22 cellular contexts compared by ENCODE assay signal in the genomic region with DNA sequence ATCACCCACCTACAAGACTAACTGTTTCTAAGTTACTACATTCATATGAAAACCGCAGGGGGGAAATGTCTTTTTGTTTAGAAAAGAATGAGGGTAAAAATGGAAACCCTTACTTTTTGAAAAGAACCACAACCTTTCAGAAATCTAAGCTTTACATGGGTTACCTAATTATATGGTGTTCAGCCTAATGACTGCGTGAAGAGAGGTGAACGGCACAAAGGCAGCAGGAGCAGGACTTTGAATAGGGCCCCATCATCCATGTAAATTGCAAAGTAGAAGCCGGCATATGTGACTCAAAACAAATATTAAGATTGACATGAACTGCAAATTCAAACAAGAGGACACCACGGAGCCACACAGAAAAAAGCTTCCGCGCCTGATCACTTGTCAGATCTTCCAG. TPM values are rescaled to one million over a fixed set of nuclear protein-coding genes. Genes with fewer than 3 reads are reported as not detected.
DNase-seq lines count a peak whose midpoint lies in the region; ATAC-seq and TF ChIP-seq lines count a peak whose summit lies in the region.
"Had no signal": no experiment of that assay in that cellular context is flagged by ENCODE, and none has a peak within 500 bp of the region (broad histone marks: within the 10 kb centered on the region; RNA-seq: fewer than 3 reads in every experiment).

No MANE protein-coding gene starts in this region.

- DNase-seq in cardiac muscle cell (ENCODE audit: low read depth in 1 of 2, low spot score in 1 of 2) (no peak), cardiac septum (ENCODE audit: low spot score) (no peak), NCI-H146 treated with DMSO at 0.1 percent for 48 hours (lab: John Stamatoyannopoulos, UW; ENCODE audit: unreplicated experiment) (peak; percentile 100), NCI-H748 treated with DMSO at 0.1 percent for 48 hours (lab: John Stamatoyannopoulos, UW) (peak; percentile 99), HuH-7 (ENCODE audit: low spot score) (no peak), SIG-M5 treated with dmso at 0.1 percent for 504 hours (lab: John Stamatoyannopoulos, UW; ENCODE audit: unreplicated experiment) (no peak)
- DNase-seq: activated CD4-positive, alpha-beta T cell treated with anti-CD3 and anti-CD28 coated beads for 4 hours; activated CD8-positive, alpha-beta memory T cell treated with anti-CD3 and anti-CD28 coated beads for 24 hours; activated naive CD4-positive, alpha-beta T cell; activated T-cell treated with anti-CD3 and anti-CD28 coated beads, Interleukin-2, amount 50 U/mL, for 24 hours; body of pancreas; heart left ventricle; SK-N-SH; stimulated activated CD4-positive, alpha-beta T cell treated with anti-CD3 and anti-CD28 coated beads, Interleukin-1b, Interleukin-23, amount 100 ng/mL, for 48 hours; substantia nigra; T-helper 17 cell; upper lobe of right lung had no signal

- TF ChIP-seq CTCF in cardiac muscle cell (IDR thresholded peaks at IDR 0.05; ENCODE audit: low read depth, low read length): no peak

- intact Hi-C loops in cardiac septum (cut with DNase I): no loop called here

- H3K36me3 ChIP-seq in cardiac muscle cell: peaks cover 90% of the 10 kb centered on the region

- H3K4me1 ChIP-seq in cardiac muscle cell (ENCODE audit: low read depth): peaks cover 10% of the 10 kb centered on the region
- H3K4me1 ChIP-seq: A549, upper lobe of right lung had no signal

- H3K27ac ChIP-seq in cardiac muscle cell: peak overlapping the region; percentile 4
- H3K27ac ChIP-seq: A549, body of pancreas, upper lobe of right lung had no signal

- ATAC-seq in HG03045 (IDR thresholded peaks at IDR 0.05; ENCODE audit: unreplicated experiment): no peak
- ATAC-seq in HG02798 (IDR thresholded peaks at IDR 0.05; ENCODE audit: poor library complexity, unreplicated experiment): no peak
- ATAC-seq: A549, body of pancreas, GM12878, T-helper 17 cell, upper lobe of right lung had no signal

- no peaks in the 10 kb centered on the region for H3K27me3 ChIP-seq in cardiac muscle cell
- H3K27me3 ChIP-seq: body of pancreas, heart left ventricle, upper lobe of right lung had no signal

- H3K9me3 ChIP-seq in cardiac muscle cell (ENCODE audit: low read depth): no peaks in the 10 kb centered on the region
- H3K9me3 ChIP-seq: A549, body of pancreas, heart left ventricle, SK-N-SH, upper lobe of right lung had no signal

- no peak overlapping the region for H3K4me3 ChIP-seq in cardiac muscle cell
- H3K4me3 ChIP-seq: A549, body of pancreas, GM12878, heart left ventricle, upper lobe of right lung had no signal

RNA-seq across cellular contexts. Expression of gene NEBL, which starts 25.1 kb away (rescaled TPM):
- total RNA-seq in cardiac muscle cell: 270 and 489 TPM in 2 replicates
- 247 and 317 TPM in 2 replicates for polyA plus RNA-seq in cardiac muscle cell
- 597 TPM for total RNA-seq in cardiac septum
- total RNA-seq: T-helper 17 cell had no signal
- polyA plus RNA-seq: BJ had no signal

Comparison
In these comparisons a context has a peak if more than half of its experiments do, and no peak if none do; other contexts are left out.
1. DNase-seq: peak in NCI-H146 treated with DMSO at 0.1 percent for 48 hours (single experiment) and NCI-H748 treated with DMSO at 0.1 percent for 48 hours (single experiment); none in cardiac muscle cell (0 of 2), cardiac septum (single experiment), HuH-7 (single experiment) and SIG-M5 treated with dmso at 0.1 percent for 504 hours (single experiment).